In the genomic region with DNA sequence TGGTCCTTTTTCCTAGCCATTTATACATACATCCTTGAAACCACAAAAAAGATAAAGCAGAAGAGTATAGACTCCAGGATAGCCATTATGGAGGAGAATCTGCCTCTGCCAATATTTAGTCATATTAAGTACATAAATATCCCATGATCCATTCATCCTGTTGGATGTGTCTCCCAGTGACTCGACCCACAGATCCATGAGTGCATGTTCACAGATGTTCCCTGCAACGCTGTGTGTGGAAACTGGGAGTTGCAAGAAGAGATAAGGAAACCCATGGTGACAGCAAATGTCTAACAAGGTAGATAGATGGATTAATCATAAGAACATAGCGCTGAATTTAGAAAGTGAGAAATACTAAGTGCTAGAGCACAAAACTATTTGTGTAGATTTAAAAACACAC, we compare ENCODE assay signal across 16 cellular contexts. TPM values are rescaled to one million over a fixed set of nuclear protein-coding genes. Genes with fewer than 3 reads are reported as not detected.
DNase-seq lines count a peak whose midpoint lies in the region; ATAC-seq and TF ChIP-seq lines count a peak whose summit lies in the region.
"Had no signal": no experiment of that assay in that cellular context is flagged by ENCODE, and none has a peak within 500 bp of the region (broad histone marks: within the 10 kb centered on the region; RNA-seq: fewer than 3 reads in every experiment).

No MANE protein-coding gene starts in this region.

- H3K9me3 ChIP-seq in SK-N-SH, result no peaks in the 10 kb centered on the region
- H3K9me3 ChIP-seq: A549, esophagus muscularis mucosa, ovary had no signal

- WGBS in SK-N-SH (ENCODE audit: low lambda C conversion rate), result 52% methylated on average over 3 of the region's 3 CpGs

- H3K79me2 ChIP-seq in SK-N-SH (ENCODE audit: insufficient read depth), result peaks cover 85% of the 10 kb centered on the region

- CTCF ChIA-PET in SK-N-SH (lab: Yijun Ruan, JAX), result no interaction called here

- no peaks in the 10 kb centered on the region for H3K36me3 ChIP-seq in SK-N-SH (replicated peaks in 1 of 2; ENCODE audit: control insufficient read depth in 1 of 2, insufficient read depth in 2 of 2, low read length in 1 of 2)
- H3K36me3 ChIP-seq: esophagus muscularis mucosa, ovary had no signal

- no peak for TF ChIP-seq RAD21 in SK-N-SH (IDR thresholded peaks at IDR 0.05; ENCODE audit: low read length)

- H3K36me3 Mint-ChIP-seq in activated T-helper 1 cell treated with anti-CD3 and anti-CD28 coated beads, Interleukin-12 subunit alpha, Interleukin-12 subunit beta, Interleukin-2, Interleukin-4 antibody, amounts not matched to agents 30 ng/mL and 10 ng/mL and 1 ng/mL, durations not matched to agents 14 hours and 24 hours and 36 hours (ENCODE audit: low read depth), result peaks cover 7% of the 10 kb centered on the region

- no peak overlapping the region for H3K4me3 Mint-ChIP-seq in activated T-helper 1 cell treated with anti-CD3 and anti-CD28 coated beads, Interleukin-12 subunit alpha, Interleukin-12 subunit beta, Interleukin-2, Interleukin-4 antibody, amounts not matched to agents 30 ng/mL and 10 ng/mL and 1 ng/mL, durations not matched to agents 14 hours and 24 hours and 36 hours
- H3K4me3 Mint-ChIP-seq: GM23338 had no signal

- H3K27me3 Mint-ChIP-seq in activated T-helper 1 cell treated with anti-CD3 and anti-CD28 coated beads, Interleukin-12 subunit alpha, Interleukin-12 subunit beta, Interleukin-2, Interleukin-4 antibody, amounts not matched to agents 30 ng/mL and 10 ng/mL and 1 ng/mL, durations not matched to agents 14 hours and 24 hours and 36 hours (ENCODE audit: insufficient read depth), result no peaks in the 10 kb centered on the region
- H3K27me3 Mint-ChIP-seq: CD4-positive, CD25-positive, alpha-beta regulatory T cell had no signal

- H3K4me2 ChIP-seq in SK-N-SH, result no peak overlapping the region
- H3K4me2 ChIP-seq: GM23338 had no signal

- no peaks in the 10 kb centered on the region for H3K27me3 ChIP-seq in SK-N-SH (ENCODE audit: insufficient read depth)
- H3K27me3 ChIP-seq: esophagus muscularis mucosa, ovary had no signal

- intact Hi-C loops in activated T-helper 1 cell treated with anti-CD3 and anti-CD28 coated beads, Interleukin-12 subunit alpha, Interleukin-12 subunit beta, Interleukin-2, Interleukin-4 antibody, amounts not matched to agents 30 ng/mL and 10 ng/mL and 1 ng/mL, durations not matched to agents 14 hours and 24 hours and 36 hours (cut with micrococcal nuclease), result loop anchor here (1.0 to 2.0 kb wide), 2 partner anchors 11 to 220 kb away; no protein-coding TSS in a partner anchor

- H3K9ac ChIP-seq in SK-N-SH, result no peak overlapping the region

- H3K9me2 ChIP-seq in SK-N-SH, result no peaks in the 10 kb centered on the region

- POLR2A ChIA-PET in SK-N-SH (lab: Yijun Ruan, JAX), result no interaction called here

- H3K27ac ChIP-seq in SK-N-SH (ENCODE audit: low read depth in 2 of 2, low read length in 1 of 2), result no peak overlapping the region
- H3K27ac ChIP-seq: ovary had no signal

- no peak for TF ChIP-seq EP300 in SK-N-SH (IDR thresholded peaks at IDR 0.05; ENCODE audit: borderline replicate concordance in 1 of 2, low read depth in 1 of 2, low read length in 1 of 2)

- H3K4me1 Mint-ChIP-seq in activated T-helper 1 cell treated with anti-CD3 and anti-CD28 coated beads, Interleukin-12 subunit alpha, Interleukin-12 subunit beta, Interleukin-2, Interleukin-4 antibody, amounts not matched to agents 30 ng/mL and 10 ng/mL and 1 ng/mL, durations not matched to agents 14 hours and 24 hours and 36 hours (ENCODE audit: low read depth), result peaks cover 45% of the 10 kb centered on the region

- DNase-seq in SK-N-SH, result no peak
- peak; percentile 63 for DNase-seq in ELR (ENCODE audit: low read depth)
- DNase-seq in activated T-helper 1 cell treated with anti-CD3 and anti-CD28 coated beads, Interleukin-12 subunit alpha, Interleukin-12 subunit beta, Interleukin-2, Interleukin-4 antibody, amounts not matched to agents 30 ng/mL and 10 ng/mL and 1 ng/mL, durations not matched to agents 14 hours and 24 hours and 36 hours (ENCODE audit: low spot score), result no peak
- peak; percentile 60 for DNase-seq in fibroblast of the aortic adventitia (ENCODE audit: low read depth)
- DNase-seq in activated CD4-positive, CD25-positive, alpha-beta regulatory T cell (lab: John Stamatoyannopoulos, UW), result no peak
- DNase-seq in hippocampal formation (lab: John Stamatoyannopoulos, UW), result no peak
- no peak for DNase-seq in HuH-7 (ENCODE audit: low spot score)
- DNase-seq: NCI-H2029, NCI-H524 treated with DMSO at 0.1 percent for 48 hours, ovary had no signal

- H3K4me3 ChIP-seq in SK-N-SH (ENCODE audit: low read depth in 2 of 2, low read length in 1 of 2) (no peak overlapping the region), fibroblast of the aortic adventitia (ENCODE audit: low read depth, low read length) (no peak overlapping the region)
- H3K4me3 ChIP-seq: A549, esophagus muscularis mucosa, GM23338, ovary had no signal

- H3K4me1 ChIP-seq in SK-N-SH (ENCODE audit: control insufficient read depth in 1 of 2, insufficient read depth in 2 of 2, low read depth in 1 of 2, low read length in 1 of 2), result peaks cover 8 to 26% of the 10 kb centered on the region in 2 experiments

- no peaks in the 10 kb centered on the region for H3K9me3 Mint-ChIP-seq in activated T-helper 1 cell treated with anti-CD3 and anti-CD28 coated beads, Interleukin-12 subunit alpha, Interleukin-12 subunit beta, Interleukin-2, Interleukin-4 antibody, amounts not matched to agents 30 ng/mL and 10 ng/mL and 1 ng/mL, durations not matched to agents 14 hours and 24 hours and 36 hours
- H3K9me3 Mint-ChIP-seq: CD4-positive, CD25-positive, alpha-beta regulatory T cell; GM23338 had no signal

- H3K27ac Mint-ChIP-seq in activated T-helper 1 cell treated with anti-CD3 and anti-CD28 coated beads, Interleukin-12 subunit alpha, Interleukin-12 subunit beta, Interleukin-2, Interleukin-4 antibody, amounts not matched to agents 30 ng/mL and 10 ng/mL and 1 ng/mL, durations not matched to agents 14 hours and 24 hours and 36 hours, result peak overlapping the region; percentile 38
- H3K27ac Mint-ChIP-seq: GM23338 had no signal

- H4K20me1 ChIP-seq in SK-N-SH (ENCODE audit: insufficient read depth), result peaks cover 25% of the 10 kb centered on the region; the same call in 1 of the 2 replicates

- no peaks in the 10 kb centered on the region for H3F3A ChIP-seq in SK-N-SH (replicated peaks; ENCODE audit: insufficient read depth)

- TF ChIP-seq CTCF in SK-N-SH (IDR thresholded peaks at IDR 0.05) (no peak), fibroblast of the aortic adventitia (IDR thresholded peaks at IDR 0.05; ENCODE audit: insufficient read depth, low read length) (no peak)

- ATAC-seq in SK-N-SH treated with all-trans-retinoic acid at 6 μM for 48 hours, result no peak
- ATAC-seq: A549; activated CD4-positive, CD25-positive, alpha-beta regulatory T cell treated with anti-CD3 and anti-CD28 coated beads, Interleukin-2, amount 50 U/mL, for 24 hours; GM23338 had no signal

- H2AFZ ChIP-seq in SK-N-SH (ENCODE audit: low read depth), result no peak overlapping the region
- H2AFZ ChIP-seq: GM23338 had no signal

TF ChIP-seq in SK-N-SH, 30 proteins besides CTCF, POLR2A, EP300 and RAD21:
- no peak for TF ChIP-seq YY1 (IDR thresholded peaks at IDR 0.05; ENCODE audit: low read depth)
- peak; percentile 52; the same call in 1 of the 2 replicates for TF ChIP-seq TCF12 (IDR thresholded peaks at IDR 0.05)

TF ChIP-seq in SK-N-SH treated with all-trans-retinoic acid at 6 μM for 48 hours, 23 proteins besides CTCF, POLR2A, EP300 and RAD21:
- TF ChIP-seq ISL1 (CRISPR knock-in tag; IDR thresholded peaks at IDR 0.05), result no peak
- TF ChIP-seq GLIS3 (CRISPR knock-in tag; IDR thresholded peaks at IDR 0.05), result no peak
- TF ChIP-seq ZFP3 (CRISPR knock-in tag; IDR thresholded peaks at IDR 0.05), result no peak

RNA-seq across cellular contexts. Expression of a gene that starts 34.5 kb away (rescaled TPM):
- 9.6 and 12.3 TPM in 2 replicates for polyA plus RNA-seq in SK-N-SH (2012; rRNA removed)
- polyA plus RNA-seq in SK-N-SH (2012; cell fraction: cytosol; rRNA removed), result 15.1 and 20.5 TPM in 2 replicates
- polyA plus RNA-seq in SK-N-SH (2012; cell fraction: nucleus; rRNA removed), result 4.0 and 8.4 TPM in 2 replicates
- total RNA-seq in activated T-helper 1 cell treated with anti-CD3 and anti-CD28 coated beads, Interleukin-12 subunit alpha, Interleukin-12 subunit beta, Interleukin-2, Interleukin-4 antibody, amounts not matched to agents 30 ng/mL and 10 ng/mL and 1 ng/mL, durations not matched to agents 14 hours and 24 hours and 36 hours, result 32.6 and 34.9 TPM in 2 replicates
- 8.2 and 31.0 TPM in 2 replicates for total RNA-seq in fibroblast of the aortic adventitia (ENCODE audit: low replicate concordance)

Comparison
In these comparisons a context has a peak if more than half of its experiments do, and no peak if none do; other contexts are left out.
1. DNase-seq: peak in ELR (single experiment) and fibroblast of the aortic adventitia (single experiment); none in SK-N-SH (single experiment), activated T-helper 1 cell treated with anti-CD3 and anti-CD28 coated beads, Interleukin-12 subunit alpha, Interleukin-12 subunit beta, Interleukin-2, Interleukin-4 antibody, amounts not matched to agents 30 ng/mL and 10 ng/mL and 1 ng/mL, durations not matched to agents 14 hours and 24 hours and 36 hours (single experiment), activated CD4-positive, CD25-positive, alpha-beta regulatory T cell (0 of 4), hippocampal formation (0 of 2) and HuH-7 (single experiment).